In genomic region chr19:35592226-35592625, GRCh38 we compare ENCODE assay signal across 9 cellular contexts. TPM values are rescaled to one million over a fixed set of nuclear protein-coding genes. Genes with fewer than 3 reads are reported as not detected.
DNase-seq lines count a peak whose midpoint lies in the region; ATAC-seq, FAIRE-seq and TF ChIP-seq lines count a peak whose summit lies in the region.
"Had no signal": no experiment of that assay in that cellular context is flagged by ENCODE, and none has a peak within 500 bp of the region (broad histone marks: within the 10 kb centered on the region; RNA-seq: fewer than 3 reads in every experiment).

No MANE protein-coding gene starts in this region.

- CTCF ChIA-PET in BJ (lab: Yijun Ruan, JAX) = interaction anchor here (0.9 to 5.3 kb wide), 7 partner anchors 10 to 97 kb away, joined by 4 to 34 read pairs (median 6); no protein-coding TSS in a partner anchor

- no peaks in the 10 kb centered on the region for H4K20me1 ChIP-seq in OCI-LY1 (ENCODE audit: insufficient read depth, low read length)

- H3K27me3 ChIP-seq in BJ (ENCODE audit: control insufficient read depth, insufficient read depth, low read length) (no peaks in the 10 kb centered on the region), OCI-LY1 (ENCODE audit: insufficient read depth, low read length) (no peaks in the 10 kb centered on the region)

- H3K4me3 ChIP-seq in BJ (ENCODE audit: low read depth, low read length) (no peak overlapping the region), OCI-LY1 (ENCODE audit: low read depth, low read length, poor library complexity, severe bottlenecking) (no peak overlapping the region)

- H3K9me2 ChIP-seq in OCI-LY1 (ENCODE audit: low read depth, low read length) = no peaks in the 10 kb centered on the region

- H3K9me3 ChIP-seq in OCI-LY1 (ENCODE audit: low read length) = no peaks in the 10 kb centered on the region

- peak; percentile 64 for FAIRE-seq in GM12891 (lab: Jason Lieb, UNC)

- H3K9ac ChIP-seq in OCI-LY1 (ENCODE audit: low read length) = no peak overlapping the region

- H2AFZ ChIP-seq in OCI-LY1 (ENCODE audit: low read length) = no peak overlapping the region

- H3K27ac ChIP-seq in OCI-LY1 (ENCODE audit: low read depth, low read length, poor library complexity, severe bottlenecking) = no peak overlapping the region

- H3K4me2 ChIP-seq in OCI-LY1 (ENCODE audit: low read length) = no peak overlapping the region

- H3K79me2 ChIP-seq in OCI-LY1 (ENCODE audit: insufficient read depth, low read length) = no peaks in the 10 kb centered on the region

- H3K4me1 ChIP-seq in OCI-LY1 (ENCODE audit: insufficient read depth, low read length, severe bottlenecking) = no peaks in the 10 kb centered on the region

- TF ChIP-seq CTCF in BJ (IDR thresholded peaks at IDR 0.05; ENCODE audit: insufficient read depth, low read depth, low read length) (peak; percentile 49), OCI-LY1 (IDR thresholded peaks at IDR 0.05; ENCODE audit: low read length) (peak; percentile 75)

- POLR2A ChIA-PET in BJ (lab: Charles Lee) = no interaction called here

- ATAC-seq in esophagus mucosa (peak; percentile 43), HG03045 (IDR thresholded peaks at IDR 0.05; ENCODE audit: unreplicated experiment) (no peak)

- no peaks in the 10 kb centered on the region for H3K36me3 ChIP-seq in BJ (ENCODE audit: control insufficient read depth, insufficient read depth, low read length)
- H3K36me3 ChIP-seq in OCI-LY1 (ENCODE audit: insufficient read depth, low read length) = no peaks in the 10 kb centered on the region

- TF ChIP-seq POLR2A in GM12891 (IDR thresholded peaks at IDR 0.05; ENCODE audit: low read depth, low read length) = no peak

- no peaks in the 10 kb centered on the region for H3F3A ChIP-seq in OCI-LY1 (ENCODE audit: insufficient read depth, low read length)

- DNase-seq in BJ (ENCODE audit: low read depth) (no peak), GM12891 (ENCODE audit: insufficient read length, low spot score) (peak; percentile 36), retina (peak; percentile 31), NCI-H1417 treated with DMSO at 0.1 percent for 48 hours (lab: John Stamatoyannopoulos, UW) (no peak)
- no peak for DNase-seq in activated CD4-positive, CD25-positive, alpha-beta regulatory T cell (lab: John Stamatoyannopoulos, UW)

TF ChIP-seq in GM12891, 5 proteins besides CTCF, POLR2A, EP300 and RAD21:
- no peak for TF ChIP-seq PAX5 (IDR thresholded peaks at IDR 0.05; ENCODE audit: insufficient read depth, low read length, severe bottlenecking)
- TF ChIP-seq POU2F2 (IDR thresholded peaks at IDR 0.05; ENCODE audit: low read depth, low read length) = no peak
- TF ChIP-seq TAF1 (IDR thresholded peaks at IDR 0.05; ENCODE audit: low read depth, low read length) = no peak
- TF ChIP-seq SPI1 (IDR thresholded peaks at IDR 0.05; ENCODE audit: low read depth, low read length) = no peak
- TF ChIP-seq POLR2AphosphoS5 (IDR thresholded peaks at IDR 0.05; ENCODE audit: low read depth, low read length) = no peak
TF ChIP-seq in GM12891: peak in this region for 0.

RNA-seq across cellular contexts. Expression of gene PMIS2, which starts 6.3 kb away (rescaled TPM):
- not detected in 2 replicates for polyA plus RNA-seq in BJ (2011; rRNA removed)
- not detected in 2 replicates for polyA minus RNA-seq in BJ (2011; rRNA and poly(A)+ RNA removed)
- not detected for polyA plus RNA-seq in GM12891 (2012; ENCODE audit: low read depth, missing spikeins)
- not detected for total RNA-seq in esophagus mucosa
- polyA plus RNA-seq: esophagus had no signal

RNA-seq across cellular contexts. Expression of gene HAUS5, which starts 20.3 kb away (rescaled TPM):
- 2.3 and 3.9 TPM in 2 replicates for polyA plus RNA-seq in BJ (2011; rRNA removed)
- polyA minus RNA-seq in BJ (2011; rRNA and poly(A)+ RNA removed) = 1.8 and 2.1 TPM in 2 replicates
- polyA plus RNA-seq in GM12891 (2012; ENCODE audit: low read depth, missing spikeins) = 15.4 TPM
- 15.4 TPM for total RNA-seq in esophagus mucosa

RNA-seq across cellular contexts. Expression of gene ATP4A, which starts 28.8 kb away (rescaled TPM):
- polyA plus RNA-seq in BJ (2011; rRNA removed) = not detected in 2 replicates
- not detected in 2 replicates for polyA minus RNA-seq in BJ (2011; rRNA and poly(A)+ RNA removed)
- 0.55 TPM for polyA plus RNA-seq in GM12891 (2012; ENCODE audit: low read depth, missing spikeins)
- total RNA-seq in esophagus mucosa = not detected

RNA-seq across cellular contexts. Expression of gene RBM42, which starts 36.6 kb away (rescaled TPM):
- polyA plus RNA-seq in BJ (2011; rRNA removed) = 36.8 and 52.6 TPM in 2 replicates
- 18.5 and 20.4 TPM in 2 replicates for polyA minus RNA-seq in BJ (2011; rRNA and poly(A)+ RNA removed)
- polyA plus RNA-seq in GM12891 (2012; ENCODE audit: low read depth, missing spikeins) = 41.7 TPM
- total RNA-seq in esophagus mucosa = 52.7 TPM

RNA-seq across cellular contexts. Expression of gene TMEM147, which starts 46.8 kb away (rescaled TPM):
- 167 and 200 TPM in 2 replicates for polyA plus RNA-seq in BJ (2011; rRNA removed)
- polyA minus RNA-seq in BJ (2011; rRNA and poly(A)+ RNA removed) = 86.0 and 158 TPM in 2 replicates
- polyA plus RNA-seq in GM12891 (2012; ENCODE audit: low read depth, missing spikeins) = 77.3 TPM
- 87.7 TPM for total RNA-seq in esophagus mucosa

Comparison
In these comparisons a context has a peak if more than half of its experiments do, and no peak if none do; other contexts are left out.
1. DNase-seq: peak in GM12891 (single experiment) and retina (single experiment); none in BJ (single experiment), NCI-H1417 treated with DMSO at 0.1 percent for 48 hours (single experiment) and activated CD4-positive, CD25-positive, alpha-beta regulatory T cell (0 of 4).